Comparison of ENCODE assay signal across 8 cellular contexts in genomic region chr15:23038741-23039150, GRCh38. TPM values are rescaled to one million over a fixed set of nuclear protein-coding genes. Genes with fewer than 3 reads are reported as not detected.
DNase-seq lines count a peak whose midpoint lies in the region; ATAC-seq and TF ChIP-seq lines count a peak whose summit lies in the region.

No MANE protein-coding gene starts in this region.

- H4K20me1 ChIP-seq in HCT116 (ENCODE audit: insufficient read depth) = no peaks in the 10 kb centered on the region

- CTCF ChIA-PET in HCT116 (lab: Charles Lee) = interaction anchor here (1.1 to 2.2 kb wide), 4 partner anchors 8 to 37 kb away, joined by 3 to 6 read pairs (median 6); no protein-coding TSS in a partner anchor

- no TSS peak for BruUV-seq in HCT116 (replicated peaks; lab: Mats Ljungman, UMichigan)

- no peak for TF ChIP-seq POLR2A in HCT116 (IDR thresholded peaks at IDR 0.05; ENCODE audit: borderline replicate concordance, extremely low read depth, insufficient read depth, insufficient read length)

- peak overlapping the region; percentile 100 for H3K4me2 ChIP-seq in HCT116 (ENCODE audit: low read length)

- no peak for TF ChIP-seq RAD21 in HCT116 (IDR thresholded peaks at IDR 0.05; ENCODE audit: low read depth)

- no peaks in the 10 kb centered on the region for H3K9me2 ChIP-seq in HCT116 (ENCODE audit: insufficient read depth)

- no peak for DNase-seq in activated T-cell treated with anti-CD3 and anti-CD28 coated beads, Interleukin-2, amount 50 U/mL, for 24 hours
- no peak for DNase-seq in activated T-cell treated with anti-CD3 and anti-CD28 coated beads, Interleukin-2, amount 50 U/mL, for 48 hours
- DNase-seq in HCT116 (ENCODE audit: low read depth, low spot score) (no peak), LoVo (ENCODE audit: low spot score) (peak; percentile 47), adipocyte (ENCODE audit: low read depth) (peak; percentile 66), NCI-H187 treated with DMSO at 0.1 percent for 48 hours (lab: John Stamatoyannopoulos, UW) (no peak)
- peak; percentile 17 for DNase-seq in stimulated activated naive CD8-positive, alpha-beta T cell treated with anti-CD3 and anti-CD28 coated beads, Interleukin-15, Interleukin-2, amounts not matched to agents 100 U/mL and 50 U/mL, for 24 hours

- POLR2A ChIA-PET in HCT116 (lab: Charles Lee) = interaction anchor here (1.0 to 1.5 kb wide), 4 partner anchors 9 to 36 kb away, joined by 3 to 5 read pairs (median 4); no protein-coding TSS in a partner anchor

- H3K4me1 ChIP-seq in HCT116 (ENCODE audit: control insufficient read depth in 1 of 2, insufficient read depth in 2 of 2, low read length in 2 of 2) = peaks cover 4 to 18% of the 10 kb centered on the region in 2 experiments
- peaks cover 13% of the 10 kb centered on the region for H3K4me1 ChIP-seq in adipocyte (ENCODE audit: control insufficient read depth, insufficient read depth, low read length)
- H3K4me1 ChIP-seq in iPS-20b (ENCODE audit: insufficient read depth, low read length) = no peaks in the 10 kb centered on the region

- H3K27ac ChIP-seq in HCT116 (ENCODE audit: low read depth, low read length) = peak overlapping the region; percentile 89
- no peak overlapping the region for H3K27ac ChIP-seq in iPS-20b (ENCODE audit: low read length)

- H3K9ac ChIP-seq in HCT116 (ENCODE audit: low read length) (peak overlapping the region; percentile 75), adipocyte (ENCODE audit: low read length) (peak overlapping the region; percentile 90), iPS-20b (ENCODE audit: low read depth, low read length) (peak overlapping the region; percentile 88)

- no peaks in the 10 kb centered on the region for H3K9me3 Mint-ChIP-seq in activated T-cell treated with anti-CD3 and anti-CD28 coated beads, Interleukin-2, amount 50 U/mL, for 24 hours

- H3K27me3 ChIP-seq in HCT116 (ENCODE audit: insufficient read depth, low read length) (no peaks in the 10 kb centered on the region), adipocyte (replicated peaks; ENCODE audit: control insufficient read depth, insufficient read depth, low read length) (no peaks in the 10 kb centered on the region), iPS-20b (ENCODE audit: insufficient read depth, low read length) (no peaks in the 10 kb centered on the region)

- H3K36me3 Mint-ChIP-seq in activated T-cell treated with anti-CD3 and anti-CD28 coated beads, Interleukin-2, amount 50 U/mL, for 24 hours (ENCODE audit: low read depth) = peaks cover 32% of the 10 kb centered on the region

- peaks cover 31% of the 10 kb centered on the region for H3K4me1 Mint-ChIP-seq in activated T-cell treated with anti-CD3 and anti-CD28 coated beads, Interleukin-2, amount 50 U/mL, for 24 hours (ENCODE audit: low read depth)

- RAD21 ChIA-PET in HCT116 (lab: Charles Lee; ENCODE audit: low non-redundant PET in 1 of 2, low total read pairs in 2 of 2, uncharacterized antibody in 2 of 2, unreplicated experiment in 2 of 2) = no interaction called here

- peak overlapping the region; percentile 84 to 92 for H3K4me3 ChIP-seq in HCT116 (replicated peaks in 1 of 2; ENCODE audit: low read depth in 1 of 2, low read length in 2 of 2)
- H3K4me3 ChIP-seq in adipocyte (ENCODE audit: low read length) = peak overlapping the region; percentile 85
- peak overlapping the region; percentile 81 for H3K4me3 ChIP-seq in iPS-20b (ENCODE audit: low read length)

- peak; percentile 3 for ATAC-seq in HCT116
- ATAC-seq in stimulated activated naive CD8-positive, alpha-beta T cell treated with anti-CD3 and anti-CD28 coated beads, Interleukin-15, Interleukin-2, amounts not matched to agents 100 U/mL and 50 U/mL, for 24 hours = peak; percentile 6

- H3K79me2 ChIP-seq in HCT116 (ENCODE audit: insufficient read depth, low read length) = peaks cover 22% of the 10 kb centered on the region

- no peak overlapping the region for H2AFZ ChIP-seq in HCT116 (ENCODE audit: low read depth, low read length, poor library complexity, severe bottlenecking)

- no peak for TF ChIP-seq CTCF in HCT116 (IDR thresholded peaks at IDR 0.05 in 2 of 3, conservative IDR thresholded peaks at IDR 0.05 in 1 of 3; ENCODE audit: borderline replicate concordance in 1 of 3, insufficient read depth in 1 of 3, low read depth in 2 of 3, low read length in 2 of 3)

- intact Hi-C loops in HCT116 (cut with micrococcal nuclease) = loop anchor here (2.0 to 5.0 kb wide), 2 partner anchors 42 to 429 kb away; no protein-coding TSS in a partner anchor

- H3K9me3 ChIP-seq in HCT116 (ENCODE audit: control insufficient read depth in 1 of 2, insufficient read depth in 1 of 2, low read depth in 1 of 2, low read length in 2 of 2) = no peaks in the 10 kb centered on the region
- no peaks in the 10 kb centered on the region for H3K9me3 ChIP-seq in adipocyte (ENCODE audit: control insufficient read depth, low read length)
- no peaks in the 10 kb centered on the region; the same call in 1 of the 2 replicates for H3K9me3 ChIP-seq in iPS-20b (ENCODE audit: insufficient read depth, low read depth, low read length)

- peak overlapping the region; percentile 90 for H3K4me3 Mint-ChIP-seq in activated T-cell treated with anti-CD3 and anti-CD28 coated beads, Interleukin-2, amount 50 U/mL, for 24 hours

- peaks cover 10 to 14% of the 10 kb centered on the region in 2 experiments; a peak in 3 of 4 replicates for H3K36me3 ChIP-seq in HCT116 (ENCODE audit: control insufficient read depth in 1 of 2, insufficient read depth in 2 of 2, low read length in 2 of 2)
- peaks cover 28% of the 10 kb centered on the region for H3K36me3 ChIP-seq in adipocyte (ENCODE audit: control insufficient read depth, insufficient read depth, low read length, severe bottlenecking)
- peaks cover 26% of the 10 kb centered on the region for H3K36me3 ChIP-seq in iPS-20b (ENCODE audit: insufficient read depth, low read depth, low read length)

- no peaks in the 10 kb centered on the region for H3K27me3 Mint-ChIP-seq in activated T-cell treated with anti-CD3 and anti-CD28 coated beads, Interleukin-2, amount 50 U/mL, for 24 hours

- peak overlapping the region; percentile 92 for H3K27ac Mint-ChIP-seq in activated T-cell treated with anti-CD3 and anti-CD28 coated beads, Interleukin-2, amount 50 U/mL, for 24 hours

TF ChIP-seq in HCT116, 20 proteins besides CTCF, POLR2A, EP300 and RAD21:
- no peak for TF ChIP-seq FOSL1 (IDR thresholded peaks at IDR 0.05; ENCODE audit: low read depth)
- no peak for TF ChIP-seq ATF3 (IDR thresholded peaks at IDR 0.05)
- TF ChIP-seq JUND (IDR thresholded peaks at IDR 0.05) = no peak
TF ChIP-seq in HCT116: peak in this region for 0.

RNA-seq across cellular contexts. Expression of gene TUBGCP5, which starts 0.6 kb away (rescaled TPM):
- 17.9 TPM for total RNA-seq in HCT116 (2021; ENCODE audit: unreplicated experiment)
- 8.3 and 12.8 TPM in 2 replicates for polyA plus RNA-seq in HCT116 (2012)

RNA-seq across cellular contexts. Expression of gene CYFIP1, which starts 58.6 kb away (rescaled TPM):
- 143 TPM for total RNA-seq in HCT116 (2021; ENCODE audit: unreplicated experiment)
- polyA plus RNA-seq in HCT116 (2012) = 111 and 117 TPM in 2 replicates

Comparison
In these comparisons a context has a peak if more than half of its experiments do, and no peak if none do; other contexts are left out.
1. DNase-seq: peak in LoVo (single experiment), adipocyte (single experiment) and stimulated activated naive CD8-positive, alpha-beta T cell treated with anti-CD3 and anti-CD28 coated beads, Interleukin-15, Interleukin-2, amounts not matched to agents 100 U/mL and 50 U/mL, for 24 hours (single experiment); none in activated T-cell treated with anti-CD3 and anti-CD28 coated beads, Interleukin-2, amount 50 U/mL, for 24 hours (single experiment), activated T-cell treated with anti-CD3 and anti-CD28 coated beads, Interleukin-2, amount 50 U/mL, for 48 hours (0 of 2), HCT116 (single experiment) and NCI-H187 treated with DMSO at 0.1 percent for 48 hours (single experiment).
2. Peak in every context shown above with its lines, with median percentiles within 50 percentile points of each other: H3K4me3 ChIP-seq and H3K9ac ChIP-seq.